In the genomic region with DNA sequence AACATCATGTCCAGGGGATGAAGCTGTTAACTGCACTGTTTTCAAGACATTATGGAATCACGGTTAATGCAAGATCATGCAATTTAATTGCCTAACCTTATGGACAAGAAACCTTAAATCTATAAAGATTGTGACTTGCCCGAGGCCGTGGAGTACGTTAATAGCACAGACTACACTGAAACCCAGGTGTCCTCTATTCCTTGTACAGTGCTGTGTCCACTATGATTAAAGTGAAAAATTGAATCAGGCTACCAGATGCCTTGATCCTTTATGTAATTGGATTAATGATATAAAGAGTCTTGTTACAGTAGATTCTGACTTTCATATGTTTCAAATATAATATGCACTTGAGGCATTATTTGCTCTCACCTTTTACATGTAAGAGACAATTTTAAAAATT, we compare ENCODE assay signal across 19 cellular contexts. TPM values are rescaled to one million over a fixed set of nuclear protein-coding genes. Genes with fewer than 3 reads are reported as not detected.
A peak's percentile ranks its signal among the peaks of the same experiment; 100 is the strongest.
DNase-seq lines count a peak whose midpoint lies in the region; ATAC-seq and TF ChIP-seq lines count a peak whose summit lies in the region.
"Had no signal": no experiment of that assay in that cellular context is flagged by ENCODE, and none has a peak within 500 bp of the region (broad histone marks: within the 10 kb centered on the region; RNA-seq: fewer than 3 reads in every experiment).

No MANE protein-coding gene starts in this region.

- ATAC-seq in SK-N-SH treated with all-trans-retinoic acid at 6 μM for 48 hours (no peak; the same call in 2 of the 3 replicates), gastroesophageal sphincter (no peak)
- ATAC-seq: GM12878, GM23338 had no signal

- WGBS in gastroesophageal sphincter (ENCODE audit: low coverage in 1 of 2), 2 donors = 95% methylated on average over 4 of the region's 4 CpGs

- TF ChIP-seq CTCF in gastroesophageal sphincter (IDR thresholded peaks at IDR 0.05) = no peak

- TF ChIP-seq EP300 in gastroesophageal sphincter (IDR thresholded peaks at IDR 0.05) = no peak

- peak; percentile 11 for DNase-seq in NCI-H82 (lab: John Stamatoyannopoulos, UW)
- DNase-seq in NCI-H82 treated with DMSO at 0.1 percent for 48 hours (lab: John Stamatoyannopoulos, UW; ENCODE audit: unreplicated experiment) = no peak
- peak; percentile 73 for DNase-seq in NCI-H69 (lab: John Stamatoyannopoulos, UW)
- DNase-seq in activated CD8-positive, alpha-beta memory T cell treated with anti-CD3 and anti-CD28 coated beads, Interleukin-2, amount 50 U/mL, for 4 hours = no peak
- DNase-seq: CD4-positive, alpha-beta T cell; CD8-positive, alpha-beta memory T cell; DMS 273 treated with DMSO at 0.1 percent for 48 hours; DMS79; EL; GDM1; HFFc6 had no signal

- H3K27me3 ChIP-seq in gastroesophageal sphincter = no peaks in the 10 kb centered on the region
- H3K27me3 ChIP-seq: BLaER1 treated with 17β-estradiol and CSF1 and Interleukin-3, amounts not matched to agents 10 nM and 100 nM had no signal

- TF ChIP-seq POLR2A in gastroesophageal sphincter (IDR thresholded peaks at IDR 0.05) = no peak

- no peak overlapping the region for H3K4me3 ChIP-seq in gastroesophageal sphincter
- H3K4me3 ChIP-seq: BLaER1 treated with 17β-estradiol and CSF1 and Interleukin-3, amounts not matched to agents 10 nM and 100 nM; GM12878; GM23338; HAP-1 had no signal

- H3K9me3 ChIP-seq in gastroesophageal sphincter = no peaks in the 10 kb centered on the region
- H3K9me3 ChIP-seq: BLaER1 treated with 17β-estradiol and CSF1 and Interleukin-3, amounts not matched to agents 10 nM and 100 nM; HAP-1 had no signal

- H3K27ac ChIP-seq in gastroesophageal sphincter = no peak overlapping the region
- H3K27ac ChIP-seq: 22Rv1; BLaER1 treated with 17β-estradiol and CSF1 and Interleukin-3, amounts not matched to agents 10 nM and 100 nM had no signal

- no peaks in the 10 kb centered on the region for H3K36me3 ChIP-seq in gastroesophageal sphincter
- H3K36me3 ChIP-seq: BLaER1 treated with 17β-estradiol and CSF1 and Interleukin-3, amounts not matched to agents 10 nM and 100 nM; HAP-1 had no signal

- no peaks in the 10 kb centered on the region for H3K4me1 ChIP-seq in gastroesophageal sphincter
- H3K4me1 ChIP-seq: BLaER1 treated with 17β-estradiol and CSF1 and Interleukin-3, amounts not matched to agents 10 nM and 100 nM; HAP-1 had no signal

TF ChIP-seq in SK-N-SH treated with all-trans-retinoic acid at 6 μM for 48 hours, 23 proteins besides CTCF, POLR2A, EP300 and RAD21:
- TF ChIP-seq OSR1 (CRISPR knock-in tag; IDR thresholded peaks at IDR 0.05) (no peak), TCF4 (CRISPR knock-in tag; IDR thresholded peaks at IDR 0.05; ENCODE audit: borderline replicate concordance) (peak; percentile 66; the same call in 1 of the 2 replicates)

RNA-seq across cellular contexts. Expression of a gene that starts 33.9 kb away (rescaled TPM):
- total RNA-seq in gastroesophageal sphincter = 10 to 100 TPM in 2 of 4 donors, 1 to 10 TPM in 2; 4.2 to 11.5 (median 7.3) TPM
- total RNA-seq: B cell; CD4-positive, alpha-beta T cell had no signal

Comparison
In these comparisons a context has a peak if more than half of its experiments do, and no peak if none do; other contexts are left out.
1. DNase-seq: peak in NCI-H82 (single experiment) and NCI-H69 (single experiment); none in NCI-H82 treated with DMSO at 0.1 percent for 48 hours (single experiment) and activated CD8-positive, alpha-beta memory T cell treated with anti-CD3 and anti-CD28 coated beads, Interleukin-2, amount 50 U/mL, for 4 hours (single experiment).